Comparison of ENCODE assay signal across 1 cellular context in the genomic region with DNA sequence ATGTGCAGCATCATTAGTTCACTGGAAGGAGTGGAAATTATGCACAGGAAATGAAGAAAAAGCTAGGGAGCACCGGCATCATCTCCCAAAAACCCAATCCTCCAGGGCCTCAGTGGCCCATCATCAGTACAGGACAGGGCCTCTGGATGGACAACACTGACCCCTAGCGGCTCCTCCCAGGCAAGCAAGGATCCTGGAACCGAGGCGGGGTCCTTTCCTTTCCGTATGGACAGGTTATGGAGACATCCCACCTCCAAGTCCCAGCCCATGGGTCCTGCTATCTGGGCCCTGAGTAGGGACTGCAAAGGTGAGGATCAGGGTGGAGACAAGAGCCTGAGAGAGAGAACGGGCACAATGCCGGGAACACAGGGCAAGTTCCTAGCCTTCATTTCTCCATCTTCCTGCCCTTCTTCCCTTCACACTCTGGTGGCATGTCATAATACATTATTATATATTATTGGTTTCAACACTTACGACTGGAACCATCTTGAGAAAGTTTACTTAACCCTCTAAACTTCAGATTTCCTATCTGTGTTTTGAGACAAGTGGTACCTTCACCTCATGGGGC.
TF ChIP-seq lines count a peak whose summit lies in the region.

No MANE protein-coding gene starts in this region.

TF ChIP-seq in neural cell, 6 proteins besides CTCF, POLR2A, EP300 and RAD21 (continued from another document):
- TF ChIP-seq REST (IDR thresholded peaks at IDR 0.05; ENCODE audit: borderline replicate concordance) (no peak), TAF1 (IDR thresholded peaks at IDR 0.05; ENCODE audit: low read depth) (no peak)
